Comparison of ENCODE assay signal across 18 cellular contexts in the genomic region with DNA sequence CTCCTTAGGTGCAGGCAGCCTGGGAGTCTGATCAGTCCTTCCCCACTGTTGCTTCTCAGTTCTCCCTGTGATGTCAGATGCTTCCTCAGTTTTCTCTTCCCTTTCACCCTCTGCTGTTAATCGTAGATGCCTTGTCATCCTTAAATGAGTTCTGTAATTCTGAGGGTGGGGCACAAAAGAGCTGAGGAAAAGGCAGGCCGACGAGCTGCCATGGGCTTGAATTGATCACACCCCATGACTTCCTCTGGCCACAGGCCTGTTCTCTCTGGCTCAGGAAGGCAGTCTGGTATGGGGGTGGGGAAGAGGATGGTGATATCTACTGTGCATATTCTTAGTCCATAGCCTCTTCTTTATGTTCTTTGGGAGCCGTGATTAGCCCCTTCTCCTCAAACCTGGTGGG. TPM values are rescaled to one million over a fixed set of nuclear protein-coding genes. Genes with fewer than 3 reads are reported as not detected.
DNase-seq lines count a peak whose midpoint lies in the region; ATAC-seq and TF ChIP-seq lines count a peak whose summit lies in the region.
"Had no signal": no experiment of that assay in that cellular context is flagged by ENCODE, and none has a peak within 500 bp of the region (broad histone marks: within the 10 kb centered on the region; RNA-seq: fewer than 3 reads in every experiment).

No MANE protein-coding gene starts in this region.

- H3K36me3 Mint-ChIP-seq in T-helper 17 cell (ENCODE audit: low read depth): peaks cover 9% of the 10 kb centered on the region
- no peaks in the 10 kb centered on the region for H3K36me3 Mint-ChIP-seq in naive thymus-derived CD4-positive, alpha-beta T cell
- H3K36me3 Mint-ChIP-seq in activated T-cell treated with anti-CD3 and anti-CD28 coated beads, Interleukin-2, amount 50 U/mL, for 4 hours (ENCODE audit: insufficient read depth): no peaks in the 10 kb centered on the region
- H3K36me3 Mint-ChIP-seq: natural killer cell had no signal

- no peak overlapping the region for H3K4me3 ChIP-seq in naive thymus-derived CD4-positive, alpha-beta T cell (ENCODE audit: low read length)

- intact Hi-C loops in Right ventricle myocardium superior (cut with DNase I): no loop called here
- intact Hi-C loops in naive thymus-derived CD4-positive, alpha-beta T cell (cut with micrococcal nuclease): no loop called here

- H3K9me3 Mint-ChIP-seq in naive thymus-derived CD4-positive, alpha-beta T cell: peaks cover 0 to 2% (median 0%) of the 10 kb centered on the region in 11 donors
- H3K9me3 Mint-ChIP-seq in activated T-cell treated with anti-CD3 and anti-CD28 coated beads, Interleukin-2, amount 50 U/mL, for 4 hours: no peaks in the 10 kb centered on the region
- H3K9me3 Mint-ChIP-seq: natural killer cell; T-helper 1 cell treated with Interleukin-12 subunit alpha and Interleukin-12 subunit beta and Interleukin-4 antibody, amounts not matched to agents 30 μg/mL and 1 μg/mL, for 36 hours had no signal

- H3K4me3 Mint-ChIP-seq in T-helper 17 cell: no peak overlapping the region
- no peak overlapping the region for H3K4me3 Mint-ChIP-seq in naive thymus-derived CD4-positive, alpha-beta T cell
- H3K4me3 Mint-ChIP-seq in activated T-cell treated with anti-CD3 and anti-CD28 coated beads, Interleukin-2, amount 50 U/mL, for 4 hours: no peak overlapping the region
- H3K4me3 Mint-ChIP-seq: activated CD4-positive, alpha-beta T cell treated with anti-CD3 and anti-CD28 coated beads for 36 hours; natural killer cell; T-helper 1 cell treated with Interleukin-12 subunit alpha and Interleukin-12 subunit beta and Interleukin-4 antibody, amounts not matched to agents 30 μg/mL and 1 μg/mL, for 36 hours had no signal

- ATAC-seq in T-helper 17 cell (peak; percentile 21), Right ventricle myocardium superior (ENCODE audit: poor library complexity) (peak; percentile 50)
- peak; percentile 67 for ATAC-seq in naive thymus-derived CD4-positive, alpha-beta T cell
- ATAC-seq in activated T-cell treated with anti-CD3 and anti-CD28 coated beads, Interleukin-2, amount 50 U/mL, for 4 hours: no peak
- ATAC-seq: activated CD4-positive, alpha-beta T cell treated with anti-CD3 and anti-CD28 coated beads for 36 hours had no signal

- POLR2A ChIA-PET in naive thymus-derived CD4-positive, alpha-beta T cell (lab: Charles Lee): no interaction called here

- H3K27me3 Mint-ChIP-seq in T-helper 17 cell: peaks cover 36% of the 10 kb centered on the region
- H3K27me3 Mint-ChIP-seq in naive thymus-derived CD4-positive, alpha-beta T cell: peaks cover 19 to 38% (median 23%) of the 10 kb centered on the region in 5 donors
- peaks cover 19% of the 10 kb centered on the region for H3K27me3 Mint-ChIP-seq in activated T-cell treated with anti-CD3 and anti-CD28 coated beads, Interleukin-2, amount 50 U/mL, for 4 hours (ENCODE audit: low read depth)

- CTCF ChIA-PET in naive thymus-derived CD4-positive, alpha-beta T cell (lab: Charles Lee): interaction anchor here (1.0 kb wide), 1 partner anchor 59 kb away, joined by 3 read pairs; no protein-coding TSS in a partner anchor

- H3K4me1 Mint-ChIP-seq in T-helper 17 cell: peaks cover 27% of the 10 kb centered on the region
- H3K4me1 Mint-ChIP-seq in naive thymus-derived CD4-positive, alpha-beta T cell: peaks cover 16 to 41% (median 27%) of the 10 kb centered on the region in 7 donors
- peaks cover 21% of the 10 kb centered on the region for H3K4me1 Mint-ChIP-seq in activated T-cell treated with anti-CD3 and anti-CD28 coated beads, Interleukin-2, amount 50 U/mL, for 4 hours (ENCODE audit: low read depth)

- peaks cover 4 to 6% of the 10 kb centered on the region in 2 donors for H3K4me1 ChIP-seq in naive thymus-derived CD4-positive, alpha-beta T cell (ENCODE audit: control insufficient read depth in 2 of 2, insufficient read depth in 2 of 2, low read length in 2 of 2)

- H3K27me3 ChIP-seq in naive thymus-derived CD4-positive, alpha-beta T cell (ENCODE audit: control insufficient read depth in 2 of 2, insufficient read depth in 2 of 2, low read length in 2 of 2): peaks cover 0 to 11% of the 10 kb centered on the region in 2 donors

- DNase-seq in CD1c-positive myeloid dendritic cell (ENCODE audit: extremely low spot score) (peak; percentile 86), T-helper 17 cell (no peak), Right ventricle myocardium superior (no peak), GM20000 (ENCODE audit: low spot score) (no peak), GOT3 (lab: John Stamatoyannopoulos, UW) (no peak)
- no peak for DNase-seq in naive thymus-derived CD4-positive, alpha-beta T cell
- DNase-seq in activated T-cell treated with anti-CD3 and anti-CD28 coated beads, Interleukin-2, amount 50 U/mL, for 4 hours: no peak
- DNase-seq in central memory CD4-positive, alpha-beta T cell: no peak
- DNase-seq: activated CD4-positive, alpha-beta T cell treated with anti-CD3 and anti-CD28 coated beads for 36 hours; activated T-cell treated with anti-CD3 and anti-CD28 coated beads for 4 hours; natural killer cell; NCI-H2081 treated with DMSO at 0.1 percent for 48 hours; stimulated activated CD4-positive, alpha-beta T cell treated with anti-CD3 and anti-CD28 coated beads, Interleukin-4, amount 100 ng/mL, for 4 hours; trophoblast cell had no signal

- no peak overlapping the region for H3K27ac Mint-ChIP-seq in T-helper 17 cell
- no peak overlapping the region for H3K27ac Mint-ChIP-seq in naive thymus-derived CD4-positive, alpha-beta T cell
- H3K27ac Mint-ChIP-seq: activated CD4-positive, alpha-beta T cell treated with anti-CD3 and anti-CD28 coated beads for 36 hours; T-helper 1 cell treated with Interleukin-12 subunit alpha and Interleukin-12 subunit beta and Interleukin-4 antibody, amounts not matched to agents 30 μg/mL and 1 μg/mL, for 36 hours had no signal

- H3K27ac ChIP-seq in naive thymus-derived CD4-positive, alpha-beta T cell (ENCODE audit: low read depth, low read length): no peak overlapping the region

- no peaks in the 10 kb centered on the region for H3K36me3 ChIP-seq in naive thymus-derived CD4-positive, alpha-beta T cell (ENCODE audit: control insufficient read depth in 2 of 3, insufficient read depth in 3 of 3, low read length in 3 of 3)

- no peak for TF ChIP-seq CTCF in GM20000 (IDR thresholded peaks at IDR 0.05; ENCODE audit: extremely low read depth, missing control alignments)

- H3K9me3 ChIP-seq in T-helper 17 cell (ENCODE audit: control insufficient read depth, low read length, poor library complexity, severe bottlenecking): no peaks in the 10 kb centered on the region
- no peaks in the 10 kb centered on the region for H3K9me3 ChIP-seq in naive thymus-derived CD4-positive, alpha-beta T cell (ENCODE audit: control insufficient read depth in 2 of 3, low read length in 3 of 3)

RNA-seq across cellular contexts. Expression of gene AP1G2, which starts 5.2 kb away (rescaled TPM):
- total RNA-seq in T-helper 17 cell: 100 to 1,000 TPM; 268 to 313 TPM
- total RNA-seq in Right ventricle myocardium superior: 10.7 TPM
- total RNA-seq in naive thymus-derived CD4-positive, alpha-beta T cell: 100 to 1,000 TPM; 266 to 548 (median 293) TPM
- 100 to 1,000 TPM in 1 of 2 donors, 10 to 100 TPM in 1; 66.4 to 113 TPM for polyA plus RNA-seq in naive thymus-derived CD4-positive, alpha-beta T cell
- 100 to 1,000 TPM in 2 of 3 donors, 10 to 100 TPM in 1; 86.9 to 113 (median 108) TPM for total RNA-seq in activated T-cell treated with anti-CD3 and anti-CD28 coated beads, Interleukin-2, amount 50 U/mL, for 4 hours

RNA-seq across cellular contexts. Expression of gene JPH4, which starts 5.7 kb away (rescaled TPM):
- total RNA-seq in T-helper 17 cell: not detected
- 0.13 TPM for total RNA-seq in Right ventricle myocardium superior
- 1 to 10 TPM in 1 of 5 experiments, under 1 TPM in 1, not detected in 3; 0.16 to 1.2 TPM for total RNA-seq in naive thymus-derived CD4-positive, alpha-beta T cell
- polyA plus RNA-seq in naive thymus-derived CD4-positive, alpha-beta T cell: under 1 TPM in 1 of 2 donors, not detected in 1; 0.13 TPM
- under 1 TPM; 0.11 to 0.27 (median 0.13) TPM for total RNA-seq in activated T-cell treated with anti-CD3 and anti-CD28 coated beads, Interleukin-2, amount 50 U/mL, for 4 hours
- total RNA-seq: activated CD4-positive, alpha-beta T cell treated with anti-CD3 and anti-CD28 coated beads for 36 hours; HT-29; MCF 10A had no signal

RNA-seq across cellular contexts. Expression of gene THTPA, which starts 16.8 kb away (rescaled TPM):
- total RNA-seq in T-helper 17 cell: 10 to 100 TPM in 1 of 2 donors, 1 to 10 TPM in 1; 10.0 to 13.6 TPM
- 15.4 TPM for total RNA-seq in Right ventricle myocardium superior
- total RNA-seq in naive thymus-derived CD4-positive, alpha-beta T cell: 10 to 100 TPM; 16.4 to 26.7 (median 19.2) TPM
- 10 to 100 TPM; 17.9 to 18.1 TPM for polyA plus RNA-seq in naive thymus-derived CD4-positive, alpha-beta T cell
- 10 to 100 TPM; 17.1 to 18.8 (median 17.6) TPM for total RNA-seq in activated T-cell treated with anti-CD3 and anti-CD28 coated beads, Interleukin-2, amount 50 U/mL, for 4 hours

RNA-seq across cellular contexts. Expression of gene ZFHX2, which starts 21.3 kb away (rescaled TPM):
- total RNA-seq in T-helper 17 cell (under 1 TPM; 0.16 to 0.27 TPM), Right ventricle myocardium superior (0.97 TPM)
- 1 to 10 TPM in 1 of 5 experiments, under 1 TPM in 4; 0.45 to 2.6 (median 0.49) TPM for total RNA-seq in naive thymus-derived CD4-positive, alpha-beta T cell
- not detected for polyA plus RNA-seq in naive thymus-derived CD4-positive, alpha-beta T cell
- total RNA-seq in activated T-cell treated with anti-CD3 and anti-CD28 coated beads, Interleukin-2, amount 50 U/mL, for 4 hours: 1 to 10 TPM in 2 of 3 donors, under 1 TPM in 1; 0.58 to 1.1 (median 1.1) TPM
- total RNA-seq: RPMI7951 had no signal

Comparison
In these comparisons a context has a peak if more than half of its experiments do, and no peak if none do; other contexts are left out.
1. ATAC-seq: peak in T-helper 17 cell (single experiment), Right ventricle myocardium superior (single experiment) and naive thymus-derived CD4-positive, alpha-beta T cell (single experiment); none in activated T-cell treated with anti-CD3 and anti-CD28 coated beads, Interleukin-2, amount 50 U/mL, for 4 hours (0 of 2).